Comparison of ENCODE assay signal across 9 cellular contexts in genomic region chr6:144350176-144350575, GRCh38.
A peak's percentile ranks its signal among the peaks of the same experiment; 100 is the strongest.
DNase-seq lines count a peak whose midpoint lies in the region; ATAC-seq, FAIRE-seq and TF ChIP-seq lines count a peak whose summit lies in the region.
"Had no signal": no experiment of that assay in that cellular context is flagged by ENCODE, and none has a peak within 500 bp of the region (broad histone marks: within the 10 kb centered on the region; RNA-seq: fewer than 3 reads in every experiment).

No MANE protein-coding gene starts in this region.

- H3K27ac ChIP-seq in suprapubic skin = peak overlapping the region; percentile 58

- peaks cover 87% of the 10 kb centered on the region for H3K4me1 Mint-ChIP-seq in activated T-cell treated with anti-CD3 and anti-CD28 coated beads, Interleukin-2, amount 50 U/mL, for 24 hours (ENCODE audit: low read depth)
- H3K4me1 Mint-ChIP-seq in dendritic cell treated with granulocyte-macrophage colony-stimulating factor and Interleukin-4, amounts not matched to agents 40 ng/mL and 50 ng/mL, for 4 days (ENCODE audit: low read depth) = peaks cover 76% of the 10 kb centered on the region

- ATAC-seq in HG03571 (IDR thresholded peaks at IDR 0.05; ENCODE audit: unreplicated experiment) = peak; percentile 42

- no peak overlapping the region for H3K4me3 ChIP-seq in suprapubic skin

- TF ChIP-seq CTCF in suprapubic skin (IDR thresholded peaks at IDR 0.05) = no peak

- WGBS in suprapubic skin = 20% methylated on average over 4 of the region's 4 CpGs

- H3K9me3 ChIP-seq in suprapubic skin = no peaks in the 10 kb centered on the region

- no peaks in the 10 kb centered on the region for H3K36me3 ChIP-seq in suprapubic skin

- TF ChIP-seq EP300 in suprapubic skin (IDR thresholded peaks at IDR 0.05) = no peak

- H3K4me3 Mint-ChIP-seq in activated T-cell treated with anti-CD3 and anti-CD28 coated beads, Interleukin-2, amount 50 U/mL, for 24 hours = peak overlapping the region; percentile 61
- peak overlapping the region; percentile 64 for H3K4me3 Mint-ChIP-seq in dendritic cell treated with granulocyte-macrophage colony-stimulating factor and Interleukin-4, amounts not matched to agents 40 ng/mL and 50 ng/mL, for 4 days

- H3K27ac Mint-ChIP-seq in activated T-cell treated with anti-CD3 and anti-CD28 coated beads, Interleukin-2, amount 50 U/mL, for 24 hours = peak overlapping the region; percentile 95
- peak overlapping the region; percentile 84 for H3K27ac Mint-ChIP-seq in dendritic cell treated with granulocyte-macrophage colony-stimulating factor and Interleukin-4, amounts not matched to agents 40 ng/mL and 50 ng/mL, for 4 days

- FAIRE-seq in H54 (lab: Jason Lieb, UNC) = no peak
- FAIRE-seq: urothelium cell line had no signal

- no peak for TF ChIP-seq POLR2A in suprapubic skin (IDR thresholded peaks at IDR 0.05)
- no peak for TF ChIP-seq POLR2A in H54 (IDR thresholded peaks at IDR 0.05; ENCODE audit: low read depth, low read length)

- peaks cover 2% of the 10 kb centered on the region for H3K36me3 Mint-ChIP-seq in activated T-cell treated with anti-CD3 and anti-CD28 coated beads, Interleukin-2, amount 50 U/mL, for 24 hours (ENCODE audit: low read depth)
- H3K36me3 Mint-ChIP-seq in dendritic cell treated with granulocyte-macrophage colony-stimulating factor and Interleukin-4, amounts not matched to agents 40 ng/mL and 50 ng/mL, for 4 days (ENCODE audit: low read depth) = peaks cover 8% of the 10 kb centered on the region

- H3K4me1 ChIP-seq in suprapubic skin = peaks cover 72% of the 10 kb centered on the region

- no peaks in the 10 kb centered on the region for H3K27me3 Mint-ChIP-seq in activated T-cell treated with anti-CD3 and anti-CD28 coated beads, Interleukin-2, amount 50 U/mL, for 24 hours
- H3K27me3 Mint-ChIP-seq in dendritic cell treated with granulocyte-macrophage colony-stimulating factor and Interleukin-4, amounts not matched to agents 40 ng/mL and 50 ng/mL, for 4 days = no peaks in the 10 kb centered on the region

- no peaks in the 10 kb centered on the region for H3K27me3 ChIP-seq in suprapubic skin

- no peak for DNase-seq in activated T-cell treated with anti-CD3 and anti-CD28 coated beads, Interleukin-2, amount 50 U/mL, for 24 hours
- no peak for DNase-seq in activated T-cell treated with anti-CD3 and anti-CD28 coated beads, Interleukin-2, amount 50 U/mL, for 48 hours
- DNase-seq in suprapubic skin (ENCODE audit: low spot score in 2 of 2) = no peak
- no peak for DNase-seq in hypothalamus (lab: John Stamatoyannopoulos, UW)
- no peak for DNase-seq in H54 (ENCODE audit: insufficient read length, low spot score)
- DNase-seq in NCI-H226 = no peak

- intact Hi-C loops in dendritic cell treated with granulocyte-macrophage colony-stimulating factor and Interleukin-4, amounts not matched to agents 40 ng/mL and 50 ng/mL, for 4 days (cut with micrococcal nuclease) = no loop called here

- peaks cover 4% of the 10 kb centered on the region for H3K9me3 Mint-ChIP-seq in activated T-cell treated with anti-CD3 and anti-CD28 coated beads, Interleukin-2, amount 50 U/mL, for 24 hours
- H3K9me3 Mint-ChIP-seq in dendritic cell treated with granulocyte-macrophage colony-stimulating factor and Interleukin-4, amounts not matched to agents 40 ng/mL and 50 ng/mL, for 4 days = no peaks in the 10 kb centered on the region
